Comparison of ENCODE assay signal across 8 cellular contexts in the genomic region with DNA sequence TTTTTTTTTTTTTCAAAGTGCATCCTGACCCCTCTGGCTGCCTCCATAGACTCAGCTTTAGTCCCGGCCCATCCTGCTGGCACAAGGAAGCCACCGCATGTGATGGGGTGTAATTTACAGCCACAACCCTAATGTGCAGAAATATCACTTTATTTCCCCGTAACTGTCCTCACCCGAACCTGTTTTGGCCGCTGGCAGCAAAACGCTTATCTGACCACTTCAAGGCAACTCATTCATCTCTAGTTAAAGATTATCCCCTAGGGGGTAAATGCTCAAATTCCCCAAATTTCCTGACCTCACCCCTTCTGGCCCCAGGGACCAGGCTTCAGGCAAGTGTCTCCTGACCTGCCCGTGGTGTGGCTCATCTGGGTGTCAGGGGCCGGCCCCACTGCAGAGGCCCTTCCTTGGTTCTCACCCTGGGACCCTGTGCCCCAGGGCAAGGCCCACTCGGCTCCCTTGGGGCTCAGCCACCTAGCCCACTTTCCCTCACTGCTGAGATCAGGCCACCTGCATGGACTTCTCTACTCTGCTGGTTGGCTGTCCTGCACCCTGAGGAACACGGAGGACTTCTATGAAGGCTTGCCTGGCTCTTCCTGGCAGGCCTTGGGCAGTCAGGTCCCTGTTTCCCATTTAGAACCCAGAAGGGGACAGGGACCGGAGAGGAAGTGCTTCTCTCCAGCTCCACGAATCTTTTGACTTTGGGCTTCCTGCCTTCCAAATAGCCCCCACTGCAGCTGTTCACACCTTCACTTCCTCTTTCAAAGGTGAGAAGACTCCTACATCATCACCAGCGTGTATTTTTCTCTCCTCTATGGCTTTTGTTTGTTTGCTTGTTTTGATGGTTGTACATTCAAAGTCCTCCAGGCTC. TPM values are rescaled to one million over a fixed set of nuclear protein-coding genes. Genes with fewer than 3 reads are reported as not detected.
DNase-seq lines count a peak whose midpoint lies in the region; ATAC-seq and TF ChIP-seq lines count a peak whose summit lies in the region.

No MANE protein-coding gene starts in this region.

- H3K27me3 ChIP-seq in BLaER1 treated with 17β-estradiol and CSF1 and Interleukin-3, amounts not matched to agents 10 nM and 100 nM = peaks cover 0 to 9% (median 0%) of the 10 kb centered on the region in 11 experiments; a peak in 1 of 22 replicates
- H3K27me3 ChIP-seq in colonic mucosa = no peaks in the 10 kb centered on the region

- H3K4me2 ChIP-seq in BLaER1 treated with 17β-estradiol and CSF1 and Interleukin-3, amounts not matched to agents 10 nM and 100 nM = peak overlapping the region; percentile 85 to 98 (median 94)

- no peaks in the 10 kb centered on the region; a peak in 1 of 22 replicates for H4K20me1 ChIP-seq in BLaER1 treated with 17β-estradiol and CSF1 and Interleukin-3, amounts not matched to agents 10 nM and 100 nM

- no peak for TF ChIP-seq CTCF in colonic mucosa (IDR thresholded peaks at IDR 0.05)
- TF ChIP-seq CTCF in retinal pigment epithelial cell (conservative IDR thresholded peaks at IDR 0.05; ENCODE audit: low read depth, low read length) = no peak

- H3K9me3 ChIP-seq in BLaER1 treated with 17β-estradiol and CSF1 and Interleukin-3, amounts not matched to agents 10 nM and 100 nM (replicated peaks in 1 of 11) = no peaks in the 10 kb centered on the region
- H3K9me3 ChIP-seq in colonic mucosa = no peaks in the 10 kb centered on the region

- H3K4me3 ChIP-seq in BLaER1 treated with 17β-estradiol and CSF1 and Interleukin-3, amounts not matched to agents 10 nM and 100 nM = peak overlapping the region; percentile 51 to 70 (median 57)
- H3K4me3 ChIP-seq in colonic mucosa (peak overlapping the region; percentile 25), retinal pigment epithelial cell (ENCODE audit: low read length) (peak overlapping the region; percentile 42)

- ATAC-seq in GM19043 (IDR thresholded peaks at IDR 0.05; ENCODE audit: low read depth, unreplicated experiment) = peak; percentile 50
- ATAC-seq in HG03520 (IDR thresholded peaks at IDR 0.05; ENCODE audit: unreplicated experiment) = peak; percentile 50

- DNase-seq in colonic mucosa (no peak), retinal pigment epithelial cell (ENCODE audit: low read depth) (no peak), SKM-1 (lab: John Stamatoyannopoulos, UW; ENCODE audit: unreplicated experiment) (no peak), NCI-H146 treated with DMSO at 0.1 percent for 48 hours (lab: John Stamatoyannopoulos, UW; ENCODE audit: unreplicated experiment) (no peak), NCI-H82 (lab: John Stamatoyannopoulos, UW) (no peak)

- H3K27ac ChIP-seq in BLaER1 treated with 17β-estradiol and CSF1 and Interleukin-3, amounts not matched to agents 10 nM and 100 nM = no peak overlapping the region
- no peak overlapping the region for H3K27ac ChIP-seq in colonic mucosa

- peaks cover 10 to 24% (median 18%) of the 10 kb centered on the region in 10 experiments for H3K4me1 ChIP-seq in BLaER1 treated with 17β-estradiol and CSF1 and Interleukin-3, amounts not matched to agents 10 nM and 100 nM
- peaks cover 7% of the 10 kb centered on the region for H3K4me1 ChIP-seq in colonic mucosa

- no peaks in the 10 kb centered on the region for H3K36me3 ChIP-seq in BLaER1 treated with 17β-estradiol and CSF1 and Interleukin-3, amounts not matched to agents 10 nM and 100 nM
- H3K36me3 ChIP-seq in colonic mucosa = no peaks in the 10 kb centered on the region

- intact Hi-C loops in colonic mucosa (cut with DNase I) = loop anchor here (2.0 kb wide), 1 partner anchor 256 kb away; no protein-coding TSS in a partner anchor

- H3K9ac ChIP-seq in BLaER1 treated with 17β-estradiol and CSF1 and Interleukin-3, amounts not matched to agents 10 nM and 100 nM = peak overlapping the region; percentile 52 to 76 (median 68)
- H3K9ac ChIP-seq in colonic mucosa (ENCODE audit: low read depth in 2 of 2, low read length in 2 of 2) = no peak overlapping the region

RNA-seq across cellular contexts. Expression of a gene that starts 53.3 kb away (rescaled TPM):
- 1 to 10 TPM; 3.6 to 3.8 TPM for total RNA-seq in colonic mucosa

Comparison
In these comparisons a context has a peak if more than half of its experiments do, and no peak if none do; other contexts are left out.
1. H3K9ac ChIP-seq: peak in BLaER1 treated with 17β-estradiol and CSF1 and Interleukin-3, amounts not matched to agents 10 nM and 100 nM (11 of 11); none in colonic mucosa (0 of 2).
2. Peak in every context shown above with its lines, with median percentiles within 50 percentile points of each other: H3K4me3 ChIP-seq.